ENCODE assay signal across 1 cellular context in the genomic region with DNA sequence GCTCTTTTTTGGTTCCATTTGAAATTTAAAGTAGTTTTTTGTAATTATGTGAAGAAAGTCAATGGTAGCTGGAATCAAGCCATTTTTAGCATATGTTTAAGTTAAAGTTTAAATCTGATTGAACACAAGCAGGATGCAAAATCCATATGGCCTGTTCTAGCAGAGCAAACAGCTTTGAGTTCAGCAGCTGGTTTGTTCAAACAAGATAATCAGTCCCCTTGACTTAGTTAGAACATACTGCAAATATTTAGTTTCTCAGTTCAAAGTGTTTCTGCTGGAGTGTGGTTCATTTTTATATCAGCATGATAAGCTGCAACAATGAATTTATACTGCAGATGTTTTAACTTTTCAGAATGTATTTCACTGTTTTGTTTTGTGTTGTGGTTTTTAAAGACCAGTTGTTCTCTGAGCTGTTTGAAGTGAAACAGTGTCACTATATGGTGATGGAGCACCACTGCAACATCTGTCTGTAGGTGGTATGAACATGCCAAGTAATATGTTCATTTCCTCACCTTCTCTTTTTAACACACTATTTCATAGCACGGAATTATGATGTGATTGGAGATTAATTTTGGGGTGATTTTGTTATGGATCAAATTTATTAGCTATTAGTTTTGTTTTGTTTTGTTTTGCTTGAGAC.
TF ChIP-seq lines count a peak whose summit lies in the region.

No MANE protein-coding gene starts in this region.

TF ChIP-seq in GM12878, 131 proteins besides CTCF, POLR2A, EP300 and RAD21 (continued from another document):
- TF ChIP-seq, protein P1, sequence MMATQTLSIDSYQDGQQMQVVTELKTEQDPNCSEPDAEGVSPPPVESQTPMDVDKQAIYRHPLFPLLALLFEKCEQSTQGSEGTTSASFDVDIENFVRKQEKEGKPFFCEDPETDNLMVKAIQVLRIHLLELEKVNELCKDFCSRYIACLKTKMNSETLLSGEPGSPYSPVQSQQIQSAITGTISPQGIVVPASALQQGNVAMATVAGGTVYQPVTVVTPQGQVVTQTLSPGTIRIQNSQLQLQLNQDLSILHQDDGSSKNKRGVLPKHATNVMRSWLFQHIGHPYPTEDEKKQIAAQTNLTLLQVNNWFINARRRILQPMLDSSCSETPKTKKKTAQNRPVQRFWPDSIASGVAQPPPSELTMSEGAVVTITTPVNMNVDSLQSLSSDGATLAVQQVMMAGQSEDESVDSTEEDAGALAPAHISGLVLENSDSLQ (IDR thresholded peaks at IDR 0.05): no peak
- TF ChIP-seq PAX8 (IDR thresholded peaks at IDR 0.05) (no peak), MEF2B (IDR thresholded peaks at IDR 0.05; ENCODE audit: partially characterized antibody, poor library complexity, severe bottlenecking) (no peak), FOS (IDR thresholded peaks at IDR 0.05; ENCODE audit: borderline replicate concordance, extremely low read depth, insufficient read length) (no peak), NFXL1 (IDR thresholded peaks at IDR 0.05; ENCODE audit: borderline replicate concordance) (no peak), RFX5 (IDR thresholded peaks at IDR 0.05; ENCODE audit: low read depth, low read length) (no peak), FOXK2 (IDR thresholded peaks at IDR 0.05) (no peak), MYB (IDR thresholded peaks at IDR 0.05; ENCODE audit: borderline replicate concordance, low read depth, low read length) (no peak), STAT3 (IDR thresholded peaks at IDR 0.05; ENCODE audit: low read depth, low read length) (no peak), NBN (IDR thresholded peaks at IDR 0.05) (no peak), RELA (IDR thresholded peaks at IDR 0.05; ENCODE audit: borderline replicate concordance, partially characterized antibody) (no peak), STAT1 (conservative IDR thresholded peaks at IDR 0.05) (no peak), TCF12 (IDR thresholded peaks at IDR 0.05; ENCODE audit: low read depth, low read length) (no peak), ASH2L (IDR thresholded peaks at IDR 0.05; ENCODE audit: borderline replicate concordance, low read depth) (no peak)
- TF ChIP-seq, protein P2, sequence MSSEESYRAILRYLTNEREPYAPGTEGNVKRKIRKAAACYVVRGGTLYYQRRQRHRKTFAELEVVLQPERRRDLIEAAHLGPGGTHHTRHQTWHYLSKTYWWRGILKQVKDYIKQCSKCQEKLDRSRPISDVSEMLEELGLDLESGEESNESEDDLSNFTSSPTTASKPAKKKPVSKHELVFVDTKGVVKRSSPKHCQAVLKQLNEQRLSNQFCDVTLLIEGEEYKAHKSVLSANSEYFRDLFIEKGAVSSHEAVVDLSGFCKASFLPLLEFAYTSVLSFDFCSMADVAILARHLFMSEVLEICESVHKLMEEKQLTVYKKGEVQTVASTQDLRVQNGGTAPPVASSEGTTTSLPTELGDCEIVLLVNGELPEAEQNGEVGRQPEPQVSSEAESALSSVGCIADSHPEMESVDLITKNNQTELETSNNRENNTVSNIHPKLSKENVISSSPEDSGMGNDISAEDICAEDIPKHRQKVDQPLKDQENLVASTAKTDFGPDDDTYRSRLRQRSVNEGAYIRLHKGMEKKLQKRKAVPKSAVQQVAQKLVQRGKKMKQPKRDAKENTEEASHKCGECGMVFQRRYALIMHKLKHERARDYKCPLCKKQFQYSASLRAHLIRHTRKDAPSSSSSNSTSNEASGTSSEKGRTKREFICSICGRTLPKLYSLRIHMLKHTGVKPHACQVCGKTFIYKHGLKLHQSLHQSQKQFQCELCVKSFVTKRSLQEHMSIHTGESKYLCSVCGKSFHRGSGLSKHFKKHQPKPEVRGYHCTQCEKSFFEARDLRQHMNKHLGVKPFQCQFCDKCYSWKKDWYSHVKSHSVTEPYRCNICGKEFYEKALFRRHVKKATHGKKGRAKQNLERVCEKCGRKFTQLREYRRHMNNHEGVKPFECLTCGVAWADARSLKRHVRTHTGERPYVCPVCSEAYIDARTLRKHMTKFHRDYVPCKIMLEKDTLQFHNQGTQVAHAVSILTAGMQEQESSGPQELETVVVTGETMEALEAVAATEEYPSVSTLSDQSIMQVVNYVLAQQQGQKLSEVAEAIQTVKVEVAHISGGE (CRISPR knock-in tag; IDR thresholded peaks at IDR 0.05): no peak
